Comparison of ENCODE assay signal across 18 cellular contexts in genomic region chr6:159809149-159809548, GRCh38. TPM values are rescaled to one million over a fixed set of nuclear protein-coding genes. Genes with fewer than 3 reads are reported as not detected.
DNase-seq lines count a peak whose midpoint lies in the region; ATAC-seq and TF ChIP-seq lines count a peak whose summit lies in the region.
"Had no signal": no experiment of that assay in that cellular context is flagged by ENCODE, and none has a peak within 500 bp of the region (broad histone marks: within the 10 kb centered on the region; RNA-seq: fewer than 3 reads in every experiment).

No MANE protein-coding gene starts in this region.

- no peaks in the 10 kb centered on the region for H3K27me3 Mint-ChIP-seq in immature natural killer cell (ENCODE audit: low read depth in 3 of 3)
- H3K27me3 Mint-ChIP-seq in activated naive CD4-positive, alpha-beta T cell treated with anti-CD3 and anti-CD28 coated beads for 36 hours (ENCODE audit: low read depth): no peaks in the 10 kb centered on the region

- H3K27ac ChIP-seq in right atrium auricular region: no peak overlapping the region
- H3K27ac ChIP-seq in right cardiac atrium (ENCODE audit: low read length): no peak overlapping the region
- peak overlapping the region; percentile 75 for H3K27ac ChIP-seq in substantia nigra (ENCODE audit: low read depth, low read length, poor library complexity, severe bottlenecking)
- no peak overlapping the region for H3K27ac ChIP-seq in tibial artery
- H3K27ac ChIP-seq: 22Rv1, BLaER1, PC-9 had no signal

- no peaks in the 10 kb centered on the region for H3K4me1 Mint-ChIP-seq in immature natural killer cell
- H3K4me1 Mint-ChIP-seq in activated naive CD4-positive, alpha-beta T cell treated with anti-CD3 and anti-CD28 coated beads for 36 hours (ENCODE audit: low read depth): no peaks in the 10 kb centered on the region
- H3K4me1 Mint-ChIP-seq: CD8-positive, alpha-beta memory T cell had no signal

- CTCF ChIA-PET in activated naive CD4-positive, alpha-beta T cell treated with anti-CD3 and anti-CD28 coated beads for 36 hours (lab: Charles Lee): no interaction called here

- no peak for ATAC-seq in right cardiac atrium
- ATAC-seq in GM21786 (IDR thresholded peaks at IDR 0.05; ENCODE audit: unreplicated experiment): peak; percentile 62
- ATAC-seq in HG03469 (IDR thresholded peaks at IDR 0.05; ENCODE audit: unreplicated experiment): peak; percentile 44

- no peak overlapping the region for H3K27ac Mint-ChIP-seq in immature natural killer cell
- no peak overlapping the region for H3K27ac Mint-ChIP-seq in activated naive CD4-positive, alpha-beta T cell treated with anti-CD3 and anti-CD28 coated beads for 36 hours

- no peaks in the 10 kb centered on the region for H3K4me1 ChIP-seq in right atrium auricular region
- H3K4me1 ChIP-seq in right cardiac atrium (ENCODE audit: control insufficient read depth, insufficient read depth, low read length): no peaks in the 10 kb centered on the region
- H3K4me1 ChIP-seq in tibial artery: no peaks in the 10 kb centered on the region
- H3K4me1 ChIP-seq: BLaER1 had no signal

- no peaks in the 10 kb centered on the region for H3K9me3 Mint-ChIP-seq in immature natural killer cell
- no peaks in the 10 kb centered on the region for H3K9me3 Mint-ChIP-seq in activated naive CD4-positive, alpha-beta T cell treated with anti-CD3 and anti-CD28 coated beads for 36 hours
- H3K9me3 Mint-ChIP-seq: CD8-positive, alpha-beta memory T cell had no signal

- H3K27me3 ChIP-seq in right atrium auricular region (no peaks in the 10 kb centered on the region), right cardiac atrium (ENCODE audit: control insufficient read depth, insufficient read depth) (no peaks in the 10 kb centered on the region), tibial artery (no peaks in the 10 kb centered on the region)
- H3K27me3 ChIP-seq: BLaER1 had no signal

- TF ChIP-seq CTCF in right atrium auricular region (IDR thresholded peaks at IDR 0.05) (no peak), tibial artery (IDR thresholded peaks at IDR 0.05) (no peak)

- intact Hi-C loops in right cardiac atrium (cut with DNase I): no loop called here
- intact Hi-C loops in tibial artery (cut with DNase I; ENCODE audit: low total_unique reads): no loop called here
- intact Hi-C loops in activated naive CD4-positive, alpha-beta T cell treated with anti-CD3 and anti-CD28 coated beads for 36 hours (cut with micrococcal nuclease): no loop called here

- peaks cover 0 to 13% (median 12%) of the 10 kb centered on the region in 3 donors for H3K36me3 Mint-ChIP-seq in immature natural killer cell
- peaks cover 2% of the 10 kb centered on the region for H3K36me3 Mint-ChIP-seq in activated naive CD4-positive, alpha-beta T cell treated with anti-CD3 and anti-CD28 coated beads for 36 hours (ENCODE audit: low read depth)

- H3K4me3 Mint-ChIP-seq in immature natural killer cell: no peak overlapping the region
- no peak overlapping the region for H3K4me3 Mint-ChIP-seq in activated naive CD4-positive, alpha-beta T cell treated with anti-CD3 and anti-CD28 coated beads for 36 hours
- H3K4me3 Mint-ChIP-seq: CD8-positive, alpha-beta memory T cell had no signal

- no peaks in the 10 kb centered on the region for H3K36me3 ChIP-seq in right atrium auricular region
- no peaks in the 10 kb centered on the region for H3K36me3 ChIP-seq in tibial artery
- H3K36me3 ChIP-seq: BLaER1 had no signal

- H3K4me3 ChIP-seq in right atrium auricular region: no peak overlapping the region
- H3K4me3 ChIP-seq in right cardiac atrium (ENCODE audit: low read length): no peak overlapping the region
- no peak overlapping the region for H3K4me3 ChIP-seq in tibial artery
- H3K4me3 ChIP-seq: BLaER1, PC-9 had no signal

- H3K9me3 ChIP-seq in right atrium auricular region (no peaks in the 10 kb centered on the region), right cardiac atrium (ENCODE audit: control insufficient read depth, low read length) (no peaks in the 10 kb centered on the region), tibial artery (no peaks in the 10 kb centered on the region)
- H3K9me3 ChIP-seq: BLaER1 had no signal

- DNase-seq in right atrium auricular region (ENCODE audit: low spot score) (peak; percentile 0), right cardiac atrium (no peak), substantia nigra (lab: John Stamatoyannopoulos, UW) (no peak), tibial artery (no peak), immature natural killer cell (no peak)
- no peak for DNase-seq in activated naive CD4-positive, alpha-beta T cell treated with anti-CD3 and anti-CD28 coated beads for 36 hours
- DNase-seq: CD8-positive, alpha-beta memory T cell; KG1; NCI-H1092; NCI-H446; NCI-H748 treated with DMSO at 0.1 percent for 48 hours; PC-9; T-helper 1 cell had no signal

- WGBS in right cardiac atrium: 92% methylated on average over 4 of the region's 4 CpGs

RNA-seq across cellular contexts. Expression of gene PNLDC1, which starts 9.1 kb away (rescaled TPM):
- total RNA-seq in right atrium auricular region (under 1 TPM in 1 of 2 donors, not detected in 1; 0.33 TPM), right cardiac atrium (under 1 TPM in 2 of 4 donors, not detected in 2; 0.24 to 0.31 TPM)
- polyA plus RNA-seq in right cardiac atrium (0.43 TPM), immature natural killer cell (under 1 TPM in 1 of 3 donors, not detected in 2; 0.21 TPM)
- under 1 TPM in 1 of 2 experiments, not detected in 1; 0.40 TPM for total RNA-seq in activated naive CD4-positive, alpha-beta T cell treated with anti-CD3 and anti-CD28 coated beads for 36 hours
- total RNA-seq: M059J had no signal
- polyA plus RNA-seq: CD8-positive, alpha-beta memory T cell had no signal

RNA-seq across cellular contexts. Expression of gene MRPL18, which starts 18.9 kb away (rescaled TPM):
- total RNA-seq in right atrium auricular region (10 to 100 TPM; 62.3 to 66.0 TPM), right cardiac atrium (10 to 100 TPM; 56.7 to 67.7 (median 63.5) TPM)
- polyA plus RNA-seq in right cardiac atrium (107 TPM), immature natural killer cell (10 to 100 TPM; 50.4 to 92.5 (median 60.5) TPM)
- total RNA-seq in activated naive CD4-positive, alpha-beta T cell treated with anti-CD3 and anti-CD28 coated beads for 36 hours: 10 to 100 TPM; 65.1 to 75.8 TPM

RNA-seq across cellular contexts. Expression of gene TCP1, which starts 19.7 kb away (rescaled TPM):
- total RNA-seq in right atrium auricular region: 100 to 1,000 TPM; 101 to 102 TPM
- total RNA-seq in right cardiac atrium: 100 to 1,000 TPM; 134 to 161 (median 145) TPM
- 123 TPM for polyA plus RNA-seq in right cardiac atrium
- 100 to 1,000 TPM in 2 of 3 donors, 10 to 100 TPM in 1; 69.0 to 107 (median 101) TPM for polyA plus RNA-seq in immature natural killer cell
- 100 to 1,000 TPM; 420 to 425 TPM for total RNA-seq in activated naive CD4-positive, alpha-beta T cell treated with anti-CD3 and anti-CD28 coated beads for 36 hours

RNA-seq across cellular contexts. Expression of gene ACAT2, which starts 47.3 kb away (rescaled TPM):
- 1 to 10 TPM; 1.5 to 1.6 TPM for total RNA-seq in right atrium auricular region
- 1 to 10 TPM; 4.7 to 7.9 (median 5.1) TPM for total RNA-seq in right cardiac atrium
- polyA plus RNA-seq in right cardiac atrium: 6.0 TPM
- 10 to 100 TPM; 32.7 to 57.4 (median 45.4) TPM for polyA plus RNA-seq in immature natural killer cell
- 10 to 100 TPM; 84.9 to 92.4 TPM for total RNA-seq in activated naive CD4-positive, alpha-beta T cell treated with anti-CD3 and anti-CD28 coated beads for 36 hours

Comparison
In these comparisons a context has a peak if more than half of its experiments do, and no peak if none do; other contexts are left out.
1. ATAC-seq: peak in GM21786 (single experiment) and HG03469 (single experiment); none in right cardiac atrium (0 of 2).